Comparison of ENCODE assay signal across 28 cellular contexts in genomic region chr22:46961591-46962290, GRCh38.
"Had no signal": no experiment of that assay in that cellular context is flagged by ENCODE, and none has a peak within 500 bp of the region (broad histone marks: within the 10 kb centered on the region; RNA-seq: fewer than 3 reads in every experiment).

No MANE protein-coding gene starts in this region.

- H3K4me1 Mint-ChIP-seq: activated CD4-positive, alpha-beta T cell treated with anti-CD3 and anti-CD28 coated beads, Interleukin-2, amount 10 ng/mL, durations not matched to agents 7 days and 5 days; activated CD8-positive, alpha-beta memory T cell treated with anti-CD3 and anti-CD28 coated beads, Interleukin-2, amount 10 ng/mL, durations not matched to agents 7 days and 5 days had no signal

- H3K27me3 ChIP-seq: breast epithelium, hepatocyte, neural progenitor cell, testis, upper lobe of left lung had no signal

- H3K79me2 ChIP-seq: hepatocyte had no signal

- H3K27me3 Mint-ChIP-seq: activated CD4-positive, alpha-beta T cell treated with anti-CD3 and anti-CD28 coated beads, Interleukin-2, amount 10 ng/mL, durations not matched to agents 7 days and 5 days; activated CD8-positive, alpha-beta memory T cell treated with anti-CD3 and anti-CD28 coated beads, Interleukin-2, amount 10 ng/mL, durations not matched to agents 7 days and 5 days; activated CD8-positive, alpha-beta T cell treated with anti-CD3 and anti-CD28 coated beads for 36 hours; central memory CD8-positive, alpha-beta T cell; T-cell had no signal

- H3K9me3 ChIP-seq: breast epithelium, psoas muscle, testis, upper lobe of left lung had no signal

- H3K9ac ChIP-seq: neural progenitor cell had no signal

- ATAC-seq: activated CD8-positive, alpha-beta memory T cell treated with anti-CD3 and anti-CD28 coated beads, Interleukin-2, amount 10 ng/mL, durations not matched to agents 7 days and 5 days; activated CD8-positive, alpha-beta T cell treated with anti-CD3 and anti-CD28 coated beads for 36 hours; activated naive CD4-positive, alpha-beta T cell treated with anti-CD3 and anti-CD28 coated beads, Interleukin-2, amount 50 U/mL, for 72 hours; esophagus mucosa; left ventricle myocardium superior; psoas muscle; right cardiac atrium; SK-N-SH treated with all-trans-retinoic acid at 6 μM for 48 hours; stimulated activated effector memory CD8-positive, alpha-beta T cell treated with anti-CD3 and anti-CD28 coated beads, Interleukin-12 subunit alpha, Interleukin-12 subunit beta, amount 100 ng/mL, for 72 hours; T-cell had no signal

- H3K36me3 ChIP-seq: breast epithelium, neural progenitor cell had no signal

- H3K9me3 Mint-ChIP-seq: activated CD4-positive, alpha-beta T cell treated with anti-CD3 and anti-CD28 coated beads, Interleukin-2, amount 10 ng/mL, durations not matched to agents 7 days and 5 days; activated CD8-positive, alpha-beta T cell treated with anti-CD3 and anti-CD28 coated beads for 36 hours; activated naive CD4-positive, alpha-beta T cell treated with anti-CD3 and anti-CD28 coated beads, Interleukin-2, amount 50 U/mL, for 72 hours; central memory CD8-positive, alpha-beta T cell; neural progenitor cell; stimulated activated effector memory CD8-positive, alpha-beta T cell treated with anti-CD3 and anti-CD28 coated beads, Interleukin-12 subunit alpha, Interleukin-12 subunit beta, amount 100 ng/mL, for 72 hours; T-cell; T-helper 2 cell treated with Interferon-gamma antibody and Interleukin-4, amounts not matched to agents 5 μg/mL and 100 μg/mL, for 36 hours had no signal

- H3K27ac Mint-ChIP-seq: activated CD4-positive, alpha-beta T cell treated with anti-CD3 and anti-CD28 coated beads, Interleukin-2, amount 10 ng/mL, durations not matched to agents 7 days and 5 days; activated CD8-positive, alpha-beta memory T cell treated with anti-CD3 and anti-CD28 coated beads, Interleukin-2, amount 10 ng/mL, durations not matched to agents 7 days and 5 days; activated CD8-positive, alpha-beta T cell treated with anti-CD3 and anti-CD28 coated beads for 36 hours; activated naive CD4-positive, alpha-beta T cell treated with anti-CD3 and anti-CD28 coated beads, Interleukin-2, amount 50 U/mL, for 72 hours; stimulated activated effector memory CD8-positive, alpha-beta T cell treated with anti-CD3 and anti-CD28 coated beads, Interleukin-12 subunit alpha, Interleukin-12 subunit beta, amount 100 ng/mL, for 72 hours; T-cell; T-helper 2 cell treated with Interferon-gamma antibody and Interleukin-4, amounts not matched to agents 5 μg/mL and 100 μg/mL, for 36 hours had no signal

- H3K4me3 Mint-ChIP-seq: activated CD4-positive, alpha-beta T cell treated with anti-CD3 and anti-CD28 coated beads, Interleukin-2, amount 10 ng/mL, durations not matched to agents 7 days and 5 days; activated CD8-positive, alpha-beta memory T cell treated with anti-CD3 and anti-CD28 coated beads, Interleukin-2, amount 10 ng/mL, durations not matched to agents 7 days and 5 days; activated CD8-positive, alpha-beta T cell treated with anti-CD3 and anti-CD28 coated beads for 36 hours; central memory CD8-positive, alpha-beta T cell; neural progenitor cell; stimulated activated effector memory CD8-positive, alpha-beta T cell treated with anti-CD3 and anti-CD28 coated beads, Interleukin-12 subunit alpha, Interleukin-12 subunit beta, amount 100 ng/mL, for 72 hours; T-cell; T-helper 2 cell treated with Interferon-gamma antibody and Interleukin-4, amounts not matched to agents 5 μg/mL and 100 μg/mL, for 36 hours had no signal

- H3K4me2 ChIP-seq: hepatocyte, neural progenitor cell had no signal

- DNase-seq: activated CD4-positive, alpha-beta T cell treated with anti-CD3 and anti-CD28 coated beads, Interleukin-2, amount 10 ng/mL, durations not matched to agents 7 days and 5 days; activated CD4-positive, CD25-positive, alpha-beta regulatory T cell treated with anti-CD3 and anti-CD28 coated beads, Interleukin-2, amount 50 U/mL, for 72 hours; activated CD8-positive, alpha-beta memory T cell treated with anti-CD3 and anti-CD28 coated beads, Interleukin-2, amount 10 ng/mL, durations not matched to agents 7 days and 5 days; activated CD8-positive, alpha-beta T cell treated with anti-CD3 and anti-CD28 coated beads for 36 hours; activated T-cell treated with anti-CD3 and anti-CD28 coated beads for 4 hours; effector memory CD4-positive, alpha-beta T cell; foreskin melanocyte; left ventricle myocardium superior; mammary epithelial cell; midbrain; psoas muscle; right cardiac atrium; stimulated activated CD4-positive, alpha-beta T cell treated with anti-CD3 and anti-CD28 coated beads, Interleukin-1b, Interleukin-23, amount 100 ng/mL, for 48 hours; T-cell; testis; upper lobe of left lung had no signal

- H3K36me3 Mint-ChIP-seq: activated CD8-positive, alpha-beta memory T cell treated with anti-CD3 and anti-CD28 coated beads, Interleukin-2, amount 10 ng/mL, durations not matched to agents 7 days and 5 days; activated naive CD4-positive, alpha-beta T cell treated with anti-CD3 and anti-CD28 coated beads, Interleukin-2, amount 50 U/mL, for 72 hours; neural progenitor cell had no signal

- H3K4me1 ChIP-seq: breast epithelium, psoas muscle, upper lobe of left lung had no signal

- H3K4me3 ChIP-seq: breast epithelium, hepatocyte, neural progenitor cell, psoas muscle, testis, upper lobe of left lung had no signal

- H2AFZ ChIP-seq: hepatocyte, neural progenitor cell had no signal

- FAIRE-seq: astrocyte, colon had no signal

- H3K27ac ChIP-seq: breast epithelium, hepatocyte, neural progenitor cell, psoas muscle, testis, upper lobe of left lung, VCaP had no signal
